ENCODE assay signal across 20 cellular contexts in genomic region chr6:41727705-41728072, GRCh38. TPM values are rescaled to one million over a fixed set of nuclear protein-coding genes. Genes with fewer than 3 reads are reported as not detected.
DNase-seq lines count a peak whose midpoint lies in the region; ATAC-seq and TF ChIP-seq lines count a peak whose summit lies in the region.
"Had no signal": no experiment of that assay in that cellular context is flagged by ENCODE, and none has a peak within 500 bp of the region (broad histone marks: within the 10 kb centered on the region; RNA-seq: fewer than 3 reads in every experiment).

No MANE protein-coding gene starts in this region.

- no peaks in the 10 kb centered on the region for H3K9me2 ChIP-seq in OCI-LY1 (ENCODE audit: low read depth, low read length)
- no peaks in the 10 kb centered on the region for H3K9me2 ChIP-seq in hepatocyte (replicated peaks; ENCODE audit: insufficient read depth)

- intact Hi-C loops in psoas muscle (cut with DNase I): no loop called here

- ATAC-seq in psoas muscle: no peak
- ATAC-seq: K562, T-cell had no signal

- TF ChIP-seq CTCF in OCI-LY1 (IDR thresholded peaks at IDR 0.05; ENCODE audit: low read length) (no peak), hepatocyte (IDR thresholded peaks at IDR 0.05; ENCODE audit: poor library complexity) (no peak), psoas muscle (IDR thresholded peaks at IDR 0.05) (no peak), brain microvascular endothelial cell (IDR thresholded peaks at IDR 0.05; ENCODE audit: low read depth, low read length, missing control alignments) (no peak)

- peaks cover 100% of the 10 kb centered on the region for H3K4me1 ChIP-seq in BLaER1
- H3K4me1 ChIP-seq in OCI-LY1 (ENCODE audit: insufficient read depth, low read length, severe bottlenecking): peaks cover 74% of the 10 kb centered on the region
- peaks cover 53% of the 10 kb centered on the region for H3K4me1 ChIP-seq in hepatocyte (ENCODE audit: insufficient read depth)
- H3K4me1 ChIP-seq in psoas muscle: peaks cover 99% of the 10 kb centered on the region

- no peaks in the 10 kb centered on the region for H3F3A ChIP-seq in OCI-LY1 (ENCODE audit: insufficient read depth, low read length)

- H3K9ac ChIP-seq in BLaER1: peak overlapping the region; percentile 58
- no peak overlapping the region for H3K9ac ChIP-seq in OCI-LY1 (ENCODE audit: low read length)
- H3K9ac ChIP-seq: GM23248 had no signal

- H4K20me1 ChIP-seq in BLaER1 (peaks cover 63% of the 10 kb centered on the region), OCI-LY1 (ENCODE audit: insufficient read depth, low read length) (no peaks in the 10 kb centered on the region), hepatocyte (ENCODE audit: insufficient read depth, poor library complexity, severe bottlenecking) (no peaks in the 10 kb centered on the region)

- H3K9me3 ChIP-seq in BLaER1: no peaks in the 10 kb centered on the region
- no peaks in the 10 kb centered on the region for H3K9me3 ChIP-seq in OCI-LY1 (ENCODE audit: low read length)
- H3K9me3 ChIP-seq in hepatocyte (ENCODE audit: low read depth): no peaks in the 10 kb centered on the region
- no peaks in the 10 kb centered on the region for H3K9me3 ChIP-seq in psoas muscle
- H3K9me3 ChIP-seq: tibial nerve had no signal

- H3K27me3 ChIP-seq in BLaER1: no peaks in the 10 kb centered on the region
- no peaks in the 10 kb centered on the region for H3K27me3 ChIP-seq in OCI-LY1 (ENCODE audit: insufficient read depth, low read length)
- no peaks in the 10 kb centered on the region for H3K27me3 ChIP-seq in hepatocyte
- no peaks in the 10 kb centered on the region for H3K27me3 ChIP-seq in psoas muscle (ENCODE audit: insufficient read depth in 3 of 3, low read length in 2 of 3)
- no peaks in the 10 kb centered on the region for H3K27me3 ChIP-seq in brain microvascular endothelial cell (replicated peaks)
- H3K27me3 ChIP-seq: cardiac muscle cell, tibial nerve had no signal

- in situ Hi-C loops in brain microvascular endothelial cell (cut with HindIII; ENCODE audit: low pct_ligation_motif_present, low sequenced_read_pairs): no loop called here

- H3K36me3 ChIP-seq in BLaER1 (no peaks in the 10 kb centered on the region), OCI-LY1 (ENCODE audit: insufficient read depth, low read length) (no peaks in the 10 kb centered on the region), hepatocyte (replicated peaks; ENCODE audit: insufficient read depth, low read depth) (no peaks in the 10 kb centered on the region), psoas muscle (ENCODE audit: insufficient read depth in 1 of 2, low read depth in 1 of 2) (peaks cover 0 to 6% of the 10 kb centered on the region in 2 donors), brain microvascular endothelial cell (replicated peaks) (no peaks in the 10 kb centered on the region)
- H3K36me3 ChIP-seq: cardiac muscle cell had no signal

- H3K4me2 ChIP-seq in BLaER1 (peak overlapping the region; percentile 100), OCI-LY1 (ENCODE audit: low read length) (no peak overlapping the region), hepatocyte (peak overlapping the region; percentile 95)

- DNase-seq in hepatocyte (ENCODE audit: low spot score) (no peak), psoas muscle (no peak), cerebellar nuclear complex (lab: John Stamatoyannopoulos, UW) (no peak), NCI-H446 treated with DMSO at 0.1 percent for 48 hours (lab: John Stamatoyannopoulos, UW) (no peak), brain microvascular endothelial cell (no peak)
- no peak for DNase-seq in activated CD4-positive, CD25-positive, alpha-beta regulatory T cell (lab: John Stamatoyannopoulos, UW)
- DNase-seq: activated CD4-positive, alpha-beta T cell treated with anti-CD3 and anti-CD28 coated beads, Interleukin-2, amount 10 ng/mL, durations not matched to agents 7 days and 5 days; activated CD8-positive, alpha-beta memory T cell treated with anti-CD3 and anti-CD28 coated beads, Interleukin-2, amount 50 U/mL, for 48 hours; activated effector memory CD4-positive, alpha-beta T cell treated with anti-CD3 and anti-CD28 coated beads, Interleukin-2, amount 50 U/mL, for 16 hours; CD4-positive, alpha-beta T cell; foreskin melanocyte; GF-D8; GM23248; retina; T-cell had no signal

- peak overlapping the region; percentile 75 for H3K27ac ChIP-seq in BLaER1
- peak overlapping the region; percentile 45 for H3K27ac ChIP-seq in OCI-LY1 (ENCODE audit: low read depth, low read length, poor library complexity, severe bottlenecking)
- peak overlapping the region; percentile 81 for H3K27ac ChIP-seq in hepatocyte
- H3K27ac ChIP-seq in psoas muscle: peak overlapping the region; percentile 79
- no peak overlapping the region for H3K27ac ChIP-seq in brain microvascular endothelial cell
- H3K27ac ChIP-seq: GM23248 had no signal

- no peaks in the 10 kb centered on the region for H3K79me2 ChIP-seq in OCI-LY1 (ENCODE audit: insufficient read depth, low read length)
- H3K79me2 ChIP-seq in hepatocyte: peaks cover 60% of the 10 kb centered on the region

- H3K4me3 ChIP-seq in BLaER1: no peak overlapping the region
- H3K4me3 ChIP-seq in OCI-LY1 (ENCODE audit: low read depth, low read length, poor library complexity, severe bottlenecking): no peak overlapping the region
- no peak overlapping the region for H3K4me3 ChIP-seq in hepatocyte
- peak overlapping the region; percentile 18 for H3K4me3 ChIP-seq in psoas muscle
- H3K4me3 ChIP-seq in brain microvascular endothelial cell (ENCODE audit: low read depth, low read length): no peak overlapping the region
- H3K4me3 ChIP-seq: cardiac muscle cell, GM23248, K562, tibial nerve had no signal

- H2AFZ ChIP-seq in OCI-LY1 (ENCODE audit: low read length) (no peak overlapping the region), hepatocyte (no peak overlapping the region)
- H2AFZ ChIP-seq: GM23248 had no signal

- WGBS in hepatocyte (ENCODE audit: low lambda C conversion rate, missing lambda C conversion rate): 81% methylated on average over 3 of the region's 3 CpGs
- WGBS in psoas muscle, 3 donors: 30 to 58% (median 32%) methylated on average over 3 of the region's 3 CpGs

RNA-seq across cellular contexts. Expression of gene TFEB, which starts 7.7 kb away (rescaled TPM):
- 10.1 and 14.2 TPM in 2 replicates for total RNA-seq in hepatocyte
- polyA plus RNA-seq in hepatocyte: 23.7 and 32.7 TPM in 2 replicates
- total RNA-seq in psoas muscle: 10 to 100 TPM; 35.4 to 64.3 (median 39.8) TPM
- polyA plus RNA-seq in psoas muscle: 10 to 100 TPM; 16.1 to 65.2 (median 51.6) TPM

RNA-seq across cellular contexts. Expression of gene PGC, which starts 19.5 kb away (rescaled TPM):
- total RNA-seq in hepatocyte (114 and 128 TPM in 2 replicates), psoas muscle (not detected)
- polyA plus RNA-seq in hepatocyte (67.4 and 109 TPM in 2 replicates), psoas muscle (1 to 10 TPM in 1 of 3 donors, under 1 TPM in 1, not detected in 1; 0.48 to 1.0 TPM)
- total RNA-seq: activated CD4-positive, alpha-beta T cell treated with anti-CD3 and anti-CD28 coated beads, Interleukin-2, amount 10 ng/mL, durations not matched to agents 7 days and 5 days; cardiac muscle cell; CD4-positive, alpha-beta T cell; GM23248; tibial nerve had no signal
- polyA plus RNA-seq: GM23248 had no signal

RNA-seq across cellular contexts. Expression of gene FRS3, which starts 52.0 kb away (rescaled TPM):
- total RNA-seq in hepatocyte (0.84 and 1.4 TPM in 2 replicates), psoas muscle (1 to 10 TPM; 4.0 to 6.5 (median 5.4) TPM)
- polyA plus RNA-seq in hepatocyte (4.0 and 8.4 TPM in 2 replicates), psoas muscle (1 to 10 TPM; 4.0 to 6.8 (median 4.5) TPM)

RNA-seq across cellular contexts. Expression of gene PRICKLE4, which starts 52.9 kb away (rescaled TPM):
- total RNA-seq in hepatocyte: 1.2 and 4.0 TPM in 2 replicates
- polyA plus RNA-seq in hepatocyte: 0.80 and 1.3 TPM in 2 replicates
- total RNA-seq in psoas muscle: under 1 TPM in 3 of 4 donors, not detected in 1; 0.46 to 0.92 (median 0.80) TPM
- under 1 TPM in 2 of 3 donors, not detected in 1; 0.49 to 0.70 TPM for polyA plus RNA-seq in psoas muscle
- total RNA-seq: activated CD4-positive, alpha-beta T cell treated with anti-CD3 and anti-CD28 coated beads, Interleukin-2, amount 10 ng/mL, durations not matched to agents 7 days and 5 days; CD4-positive, alpha-beta T cell had no signal
- polyA plus RNA-seq: GM23248 had no signal

RNA-seq across cellular contexts. Expression of gene TOMM6, which starts 59.8 kb away (rescaled TPM):
- total RNA-seq in hepatocyte (127 and 197 TPM in 2 replicates), psoas muscle (100 to 1,000 TPM; 156 to 181 (median 168) TPM)
- polyA plus RNA-seq in hepatocyte (211 and 240 TPM in 2 replicates), psoas muscle (100 to 1,000 TPM; 240 to 403 (median 305) TPM)

Comparison
In these comparisons a context has a peak if more than half of its experiments do, and no peak if none do; other contexts are left out.
1. RNA of gene PGC, which starts 19.5 kb away (total RNA-seq): 114 to 128 TPM in hepatocyte; not detected in psoas muscle; every median in the first group is over 100 times any median in the second.